ENCODE assay signal across 16 cellular contexts in the genomic region with DNA sequence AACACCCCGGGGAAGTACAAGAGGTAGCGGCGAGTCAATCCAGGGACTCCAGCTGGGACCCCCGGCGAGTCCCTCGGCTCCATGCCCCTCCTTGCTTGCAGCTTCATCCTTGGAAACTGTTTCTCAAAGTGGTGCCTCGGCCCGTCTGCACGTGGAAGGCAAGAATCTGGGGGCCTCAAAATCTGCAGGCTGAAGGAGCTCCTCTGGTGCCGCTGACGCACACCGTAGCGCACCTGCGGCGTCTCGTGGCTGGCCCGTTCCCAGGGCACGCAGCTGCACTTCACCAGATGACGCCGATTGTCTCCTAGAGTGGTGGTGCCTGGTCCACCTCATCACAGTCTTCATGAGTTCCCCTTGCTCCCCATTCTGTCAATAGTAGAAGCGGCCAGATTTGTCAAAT.
"Had no signal": no experiment of that assay in that cellular context is flagged by ENCODE, and none has a peak within 500 bp of the region (broad histone marks: within the 10 kb centered on the region; RNA-seq: fewer than 3 reads in every experiment).

No MANE protein-coding gene starts in this region.

- H3K4me1 Mint-ChIP-seq: IgD-negative memory B cell had no signal

- H3K9me3 Mint-ChIP-seq: IgD-negative memory B cell had no signal

- DNase-seq: Kasumi-1, MV-4-11, NCI-H1048, NCI-H1105, NCI-H1436 treated with DMSO at 0.1 percent for 48 hours, NCI-H1694, NCI-H187 treated with DMSO at 0.1 percent for 48 hours, NCI-H2029 treated with DMSO at 0.1 percent for 48 hours, NCI-H2107, NCI-H226, NCI-H446, NCI-H510A, NCI-H524 treated with DMSO at 0.1 percent for 48 hours, NCI-H82, SIG-M5 had no signal

- H3K4me3 Mint-ChIP-seq: IgD-negative memory B cell had no signal

- H3K36me3 Mint-ChIP-seq: IgD-negative memory B cell had no signal

- H3K27ac Mint-ChIP-seq: IgD-negative memory B cell had no signal
